Comparison of ENCODE assay signal across 8 cellular contexts in genomic region chr10:104580774-104581675, GRCh38.
DNase-seq lines count a peak whose midpoint lies in the region; ATAC-seq and TF ChIP-seq lines count a peak whose summit lies in the region.

No MANE protein-coding gene starts in this region.

- H3K4me2 ChIP-seq in neuronal stem cell (ENCODE audit: insufficient read depth, low read length, poor library complexity, severe bottlenecking), result no peak overlapping the region

- no peak overlapping the region for H2BK12ac ChIP-seq in neuronal stem cell (ENCODE audit: low read length)

- DNase-seq in CD1c-positive myeloid dendritic cell (ENCODE audit: extremely low spot score) (peak; percentile 73), HS-5 (ENCODE audit: low read depth) (peak; percentile 35), OCI-M1 (lab: John Stamatoyannopoulos, UW) (peak; percentile 67), fibroblast of the aortic adventitia (ENCODE audit: low read depth) (peak; percentile 69), neuronal stem cell (ENCODE audit: low spot score) (peak; percentile 72)
- peak; percentile 76 to 79 for DNase-seq in activated T-cell treated with anti-CD3 and anti-CD28 coated beads, Interleukin-2, amount 50 U/mL, for 48 hours

- H3K4me3 ChIP-seq in fibroblast of the aortic adventitia (ENCODE audit: low read depth, low read length) (no peak overlapping the region), neuronal stem cell (ENCODE audit: low read length in 2 of 2) (no peak overlapping the region), subcutaneous abdominal adipose tissue (ENCODE audit: low read depth in 1 of 5, low read length in 5 of 5) (peak overlapping the region in 3 of 5 donors; percentile 7 to 56 (median 39))

- H3K23ac ChIP-seq in neuronal stem cell (ENCODE audit: low read depth, low read length, poor library complexity), result no peak overlapping the region

- no peak overlapping the region for H2AFZ ChIP-seq in neuronal stem cell (ENCODE audit: low read length)

- H3K9me3 ChIP-seq in neuronal stem cell (replicated peaks in 1 of 2; ENCODE audit: control insufficient read depth in 2 of 2, insufficient read depth in 1 of 2, low read depth in 1 of 2, low read length in 2 of 2) (no peaks in the 10 kb centered on the region), subcutaneous abdominal adipose tissue (ENCODE audit: control insufficient read depth in 5 of 5, low read length in 5 of 5) (no peaks in the 10 kb centered on the region)

- no peaks in the 10 kb centered on the region for H3K27me3 ChIP-seq in neuronal stem cell (ENCODE audit: control insufficient read depth in 3 of 3, insufficient read depth in 3 of 3, low read depth in 1 of 3, low read length in 3 of 3)
- H3K27me3 ChIP-seq in subcutaneous abdominal adipose tissue (ENCODE audit: control insufficient read depth in 5 of 5, insufficient read depth in 4 of 5, low read length in 5 of 5), result peaks cover 0 to 11% (median 8%) of the 10 kb centered on the region in 5 donors

- TF ChIP-seq CTCF in fibroblast of the aortic adventitia (IDR thresholded peaks at IDR 0.05; ENCODE audit: insufficient read depth, low read length), result peak; percentile 87

- no peak overlapping the region for H2AK5ac ChIP-seq in neuronal stem cell (ENCODE audit: low read depth, low read length)

- H3K18ac ChIP-seq in neuronal stem cell (ENCODE audit: low read length), result no peak overlapping the region

- H3K36me3 ChIP-seq in neuronal stem cell (replicated peaks in 1 of 2; ENCODE audit: control insufficient read depth in 2 of 2, insufficient read depth in 2 of 2, low read length in 2 of 2) (no peaks in the 10 kb centered on the region), subcutaneous abdominal adipose tissue (ENCODE audit: control insufficient read depth in 5 of 5, insufficient read depth in 5 of 5, low read length in 5 of 5) (no peaks in the 10 kb centered on the region)

- no peak overlapping the region for H2BK15ac ChIP-seq in neuronal stem cell (ENCODE audit: low read length)

- H3K27ac ChIP-seq in neuronal stem cell (replicated peaks; ENCODE audit: low read length) (no peak overlapping the region), subcutaneous abdominal adipose tissue (ENCODE audit: low read depth, low read length) (no peak overlapping the region)

- no peak overlapping the region for H4K91ac ChIP-seq in neuronal stem cell (ENCODE audit: low read depth, low read length, poor library complexity)

- H3K79me1 ChIP-seq in neuronal stem cell (ENCODE audit: low read depth, low read length), result no peaks in the 10 kb centered on the region

- H3K9ac ChIP-seq in neuronal stem cell (ENCODE audit: low read depth, low read length, poor library complexity) (no peak overlapping the region), subcutaneous abdominal adipose tissue (ENCODE audit: low read length in 5 of 5) (peak overlapping the region in 1 of 5 donors; percentile 1)

- no CpG with 5 or more reads among the region's 20 CpGs for WGBS in neuronal stem cell (ENCODE audit: extremely low coverage in 2 of 2, insufficient read length in 2 of 2, insufficient replicate concordance in 1 of 2), 2 donors

- H3K14ac ChIP-seq in neuronal stem cell (ENCODE audit: low read length), result no peak overlapping the region

- H3K4me1 ChIP-seq in neuronal stem cell (ENCODE audit: control insufficient read depth in 2 of 2, insufficient read depth in 1 of 2, low read depth in 1 of 2, low read length in 2 of 2) (peaks cover 0 to 4% of the 10 kb centered on the region in 2 donors), subcutaneous abdominal adipose tissue (ENCODE audit: control insufficient read depth in 5 of 5, insufficient read depth in 5 of 5, low read length in 5 of 5) (peaks cover 2 to 10% (median 9%) of the 10 kb centered on the region in 5 donors)

- no peak overlapping the region for H4K8ac ChIP-seq in neuronal stem cell (ENCODE audit: low read depth, low read length)

- peak; percentile 85 for ATAC-seq in GM19328 (IDR thresholded peaks at IDR 0.05; ENCODE audit: unreplicated experiment)

- no peak overlapping the region for H2BK5ac ChIP-seq in neuronal stem cell (ENCODE audit: low read length)

- H3K4ac ChIP-seq in neuronal stem cell (ENCODE audit: low read length), result no peak overlapping the region

- H2BK120ac ChIP-seq in neuronal stem cell (ENCODE audit: low read depth, low read length), result no peak overlapping the region

Comparison
In these comparisons a context has a peak if more than half of its experiments do, and no peak if none do; other contexts are left out.
1. H3K4me3 ChIP-seq: peak in subcutaneous abdominal adipose tissue (3 of 5); none in fibroblast of the aortic adventitia (single experiment) and neuronal stem cell (0 of 2).
2. Peak in every context shown above with its lines, with median percentiles within 50 percentile points of each other: DNase-seq.